In genomic region chr4:80196259-80197131, GRCh38 we compare ENCODE assay signal across 8 cellular contexts. TPM values are rescaled to one million over a fixed set of nuclear protein-coding genes. Genes with fewer than 3 reads are reported as not detected.
DNase-seq lines count a peak whose midpoint lies in the region; ATAC-seq and TF ChIP-seq lines count a peak whose summit lies in the region.

No MANE protein-coding gene starts in this region.

- no peak overlapping the region for H3K27ac Mint-ChIP-seq in MCF 10A (ENCODE audit: low read depth, unreplicated experiment)
- no peak overlapping the region for H3K27ac Mint-ChIP-seq in activated T-helper 1 cell treated with anti-CD3 and anti-CD28 coated beads, Interleukin-12 subunit alpha, Interleukin-12 subunit beta, Interleukin-2, Interleukin-4 antibody, amounts not matched to agents 30 ng/mL and 10 ng/mL and 1 ng/mL, durations not matched to agents 14 hours and 24 hours and 36 hours

- TF ChIP-seq CTCF in breast epithelium (IDR thresholded peaks at IDR 0.05): no peak
- no peak for TF ChIP-seq CTCF in MCF 10A (IDR thresholded peaks at IDR 0.05; ENCODE audit: unreplicated experiment)
- TF ChIP-seq CTCF in tibial artery (IDR thresholded peaks at IDR 0.05): no peak
- no peak for TF ChIP-seq CTCF in adrenal gland (IDR thresholded peaks at IDR 0.05)

- BruUV-seq in MCF 10A (replicated peaks; lab: Mats Ljungman, UMichigan): no TSS peak

- no peak for ATAC-seq in GM19328 (IDR thresholded peaks at IDR 0.05; ENCODE audit: unreplicated experiment)

- H3K36me3 Mint-ChIP-seq in MCF 10A (ENCODE audit: insufficient read depth, unreplicated experiment): peaks cover 5% of the 10 kb centered on the region
- peaks cover 66% of the 10 kb centered on the region for H3K36me3 Mint-ChIP-seq in activated T-helper 1 cell treated with anti-CD3 and anti-CD28 coated beads, Interleukin-12 subunit alpha, Interleukin-12 subunit beta, Interleukin-2, Interleukin-4 antibody, amounts not matched to agents 30 ng/mL and 10 ng/mL and 1 ng/mL, durations not matched to agents 14 hours and 24 hours and 36 hours (ENCODE audit: low read depth)

- H3K4me3 Mint-ChIP-seq in MCF 10A (ENCODE audit: unreplicated experiment): no peak overlapping the region
- peak overlapping the region; percentile 85 for H3K4me3 Mint-ChIP-seq in activated T-helper 1 cell treated with anti-CD3 and anti-CD28 coated beads, Interleukin-12 subunit alpha, Interleukin-12 subunit beta, Interleukin-2, Interleukin-4 antibody, amounts not matched to agents 30 ng/mL and 10 ng/mL and 1 ng/mL, durations not matched to agents 14 hours and 24 hours and 36 hours

- H3K27ac ChIP-seq in breast epithelium (no peak overlapping the region), tibial artery (no peak overlapping the region), adrenal gland (no peak overlapping the region)

- H3K9me3 ChIP-seq in breast epithelium (no peaks in the 10 kb centered on the region), tibial artery (no peaks in the 10 kb centered on the region), adrenal gland (replicated peaks in 1 of 3) (no peaks in the 10 kb centered on the region)

- H3K9me3 Mint-ChIP-seq in MCF 10A (ENCODE audit: unreplicated experiment): no peaks in the 10 kb centered on the region
- no peaks in the 10 kb centered on the region for H3K9me3 Mint-ChIP-seq in activated T-helper 1 cell treated with anti-CD3 and anti-CD28 coated beads, Interleukin-12 subunit alpha, Interleukin-12 subunit beta, Interleukin-2, Interleukin-4 antibody, amounts not matched to agents 30 ng/mL and 10 ng/mL and 1 ng/mL, durations not matched to agents 14 hours and 24 hours and 36 hours

- WGBS in adrenal gland, 4 donors: 22 to 45% (median 24%) methylated on average over 33 to 36 of the region's 36 CpGs

- intact Hi-C loops in breast epithelium (cut with DNase I; ENCODE audit: low total_unique reads) (no loop called here), MCF 10A (cut with micrococcal nuclease) (no loop called here), tibial artery (cut with DNase I; ENCODE audit: low total_unique reads) (no loop called here), adrenal gland (cut with DNase I) (no loop called here)
- intact Hi-C loops in activated T-helper 1 cell treated with anti-CD3 and anti-CD28 coated beads, Interleukin-12 subunit alpha, Interleukin-12 subunit beta, Interleukin-2, Interleukin-4 antibody, amounts not matched to agents 30 ng/mL and 10 ng/mL and 1 ng/mL, durations not matched to agents 14 hours and 24 hours and 36 hours (cut with micrococcal nuclease): no loop called here

- TF ChIP-seq POLR2A in breast epithelium (IDR thresholded peaks at IDR 0.05): no peak
- TF ChIP-seq POLR2A in adrenal gland (IDR thresholded peaks at IDR 0.05): no peak

- CTCF ChIA-PET in MCF 10A (lab: Yijun Ruan, JAX): interaction anchor here (0.5 to 1.5 kb wide), 6 partner anchors 9 to 1232 kb away, joined by 3 to 6 read pairs (median 3); no protein-coding TSS in a partner anchor

- H3K27me3 ChIP-seq in breast epithelium (peaks cover 0 to 83% of the 10 kb centered on the region in 2 donors), tibial artery (peaks cover 0 to 70% of the 10 kb centered on the region in 2 donors), adrenal gland (peaks cover 38% of the 10 kb centered on the region)

- H3K4me1 Mint-ChIP-seq in MCF 10A (ENCODE audit: insufficient read depth, unreplicated experiment): peaks cover 10% of the 10 kb centered on the region
- H3K4me1 Mint-ChIP-seq in activated T-helper 1 cell treated with anti-CD3 and anti-CD28 coated beads, Interleukin-12 subunit alpha, Interleukin-12 subunit beta, Interleukin-2, Interleukin-4 antibody, amounts not matched to agents 30 ng/mL and 10 ng/mL and 1 ng/mL, durations not matched to agents 14 hours and 24 hours and 36 hours (ENCODE audit: low read depth): peaks cover 40% of the 10 kb centered on the region

- H3K4me1 ChIP-seq in breast epithelium (peaks cover 0 to 1% of the 10 kb centered on the region in 2 donors), tibial artery (peaks cover 0 to 25% (median 17%) of the 10 kb centered on the region in 4 donors), adrenal gland (replicated peaks in 1 of 2) (peaks cover 0 to 5% of the 10 kb centered on the region in 2 donors)

- POLR2A ChIA-PET in MCF 10A (lab: Yijun Ruan, JAX): no interaction called here

- DNase-seq in breast epithelium (ENCODE audit: low spot score in 2 of 2) (no peak), MCF 10A (ENCODE audit: unreplicated experiment) (no peak), iPS-NIHi7 (ENCODE audit: extremely low spot score) (peak; percentile 51), tibial artery (no peak), mesenteric fat pad (ENCODE audit: low spot score) (no peak), adrenal gland (no peak)
- no peak for DNase-seq in activated T-helper 1 cell treated with anti-CD3 and anti-CD28 coated beads, Interleukin-12 subunit alpha, Interleukin-12 subunit beta, Interleukin-2, Interleukin-4 antibody, amounts not matched to agents 30 ng/mL and 10 ng/mL and 1 ng/mL, durations not matched to agents 14 hours and 24 hours and 36 hours (ENCODE audit: low spot score)

- H3K27me3 Mint-ChIP-seq in MCF 10A (ENCODE audit: insufficient read depth, unreplicated experiment): no peaks in the 10 kb centered on the region
- peaks cover 17% of the 10 kb centered on the region for H3K27me3 Mint-ChIP-seq in activated T-helper 1 cell treated with anti-CD3 and anti-CD28 coated beads, Interleukin-12 subunit alpha, Interleukin-12 subunit beta, Interleukin-2, Interleukin-4 antibody, amounts not matched to agents 30 ng/mL and 10 ng/mL and 1 ng/mL, durations not matched to agents 14 hours and 24 hours and 36 hours (ENCODE audit: insufficient read depth)

- H3K4me3 ChIP-seq in breast epithelium: peak overlapping the region in 2 of 3 donors; percentile 11 to 28
- peak overlapping the region; percentile 43 to 47 for H3K4me3 ChIP-seq in tibial artery
- H3K4me3 ChIP-seq in adrenal gland: peak overlapping the region in 1 of 4 donors; percentile 35

- H3K36me3 ChIP-seq in breast epithelium (no peaks in the 10 kb centered on the region), tibial artery (no peaks in the 10 kb centered on the region), adrenal gland (replicated peaks in 1 of 2) (no peaks in the 10 kb centered on the region)

RNA-seq across cellular contexts. Expression of gene PRDM8, which starts 0.8 kb away (rescaled TPM):
- total RNA-seq in breast epithelium (1 to 10 TPM; 1.2 to 7.0 (median 5.9) TPM), MCF 10A (2022) (4.8 and 4.9 TPM in 2 replicates), mesenteric fat pad (2.6 TPM), adrenal gland (1 to 10 TPM in 7 of 8 donors, under 1 TPM in 1; 0.36 to 4.4 (median 1.6) TPM)
- 8.4 and 11.9 TPM in 2 replicates for total RNA-seq in activated T-helper 1 cell treated with anti-CD3 and anti-CD28 coated beads, Interleukin-12 subunit alpha, Interleukin-12 subunit beta, Interleukin-2, Interleukin-4 antibody, amounts not matched to agents 30 ng/mL and 10 ng/mL and 1 ng/mL, durations not matched to agents 14 hours and 24 hours and 36 hours
- 1 to 10 TPM; 1.1 to 5.0 (median 4.7) TPM for polyA plus RNA-seq in adrenal gland
